ENCODE assay signal across 22 cellular contexts in the genomic region with DNA sequence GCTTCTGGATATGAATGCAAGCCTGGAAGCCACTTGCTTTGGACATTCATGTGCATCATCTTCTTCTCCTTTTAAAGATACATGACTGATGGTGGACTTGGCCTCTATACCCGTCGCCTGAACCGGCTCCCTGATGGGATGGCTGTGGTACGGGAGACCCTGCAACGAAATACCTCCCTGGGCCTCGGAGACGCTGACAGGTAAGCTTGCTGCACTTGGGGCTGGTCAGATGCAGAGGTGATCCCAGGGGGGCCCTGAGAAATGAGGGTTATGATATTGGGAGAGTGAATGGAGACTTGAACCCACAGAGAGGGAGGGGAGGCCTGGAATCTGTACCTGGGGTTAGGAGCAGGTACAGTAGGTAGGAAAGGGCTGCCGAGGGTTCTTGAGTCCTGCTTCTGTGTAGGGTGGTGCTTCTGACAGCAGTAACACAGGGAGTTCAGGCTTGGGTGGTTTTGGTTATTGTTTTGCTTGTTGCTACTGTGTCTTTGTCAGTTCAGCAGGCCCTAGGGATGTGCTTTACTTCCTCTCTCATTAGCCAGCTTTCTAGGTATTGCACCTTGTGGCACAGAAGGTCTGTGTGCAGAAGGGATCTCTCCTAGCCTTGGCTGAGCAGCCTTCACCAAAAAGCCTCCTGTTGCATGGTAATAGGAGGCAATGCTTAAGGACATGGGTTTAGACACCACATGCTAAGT.
DNase-seq lines count a peak whose midpoint lies in the region; ATAC-seq and TF ChIP-seq lines count a peak whose summit lies in the region.
"Had no signal": no experiment of that assay in that cellular context is flagged by ENCODE, and none has a peak within 500 bp of the region (broad histone marks: within the 10 kb centered on the region; RNA-seq: fewer than 3 reads in every experiment).

No MANE protein-coding gene starts in this region.

- no peak overlapping the region for H3K56ac ChIP-seq in IMR-90 (ENCODE audit: extremely low read depth, insufficient read depth, low read length)

- H3K23ac ChIP-seq in IMR-90 (ENCODE audit: low read depth, low read length), result 0 out of 2 replicates have a peak overlapping the region, but pooled peaks have one; percentile 15

- 0 out of 2 replicates have a peak, but pooled peaks cover 3% of the 10 kb centered on the region for H3K36me3 ChIP-seq in IMR-90 (ENCODE audit: control insufficient read depth, insufficient read depth, low read length)
- H3K36me3 ChIP-seq in gastroesophageal sphincter, result peaks cover 0 to 21% of the 10 kb centered on the region in 2 donors
- H3K36me3 ChIP-seq in thoracic aorta, result peaks cover 13% of the 10 kb centered on the region
- H3K36me3 ChIP-seq in right lobe of liver, result no peaks in the 10 kb centered on the region

- no peak overlapping the region for H3K9ac ChIP-seq in IMR-90 (ENCODE audit: low read depth, low read length)

- no peak overlapping the region for H2BK20ac ChIP-seq in IMR-90 (ENCODE audit: low read depth, low read length)

- DNase-seq in IMR-90 (no peak), thoracic aorta (ENCODE audit: low spot score) (no peak), right lobe of liver (no peak), NCI-H2227 (lab: John Stamatoyannopoulos, UW; ENCODE audit: unreplicated experiment) (no peak)
- DNase-seq: activated CD4-positive, alpha-beta T cell treated with anti-CD3 and anti-CD28 coated beads, Interleukin-2, amount 10 ng/mL, durations not matched to agents 24 days and 14 days; activated effector memory CD4-positive, alpha-beta T cell treated with anti-CD3 and anti-CD28 coated beads, Interleukin-2, amount 50 U/mL, for 16 hours; amygdala; caudate nucleus; COR-L47; EL; left colon; mucosa of descending colon; NCI-H1105; NCI-H774; stimulated activated CD4-positive, alpha-beta T cell treated with anti-CD3 and anti-CD28 coated beads, Interleukin-12 subunit alpha, Interleukin-12 subunit beta, amount 100 ng/mL, for 4 hours had no signal

- H3K4me2 ChIP-seq in IMR-90 (ENCODE audit: low read depth, low read length), result no peak overlapping the region

- H3K4ac ChIP-seq in IMR-90 (ENCODE audit: low read depth, low read length), result no peak overlapping the region

- peaks cover 36% of the 10 kb centered on the region for H3K9me1 ChIP-seq in IMR-90 (ENCODE audit: insufficient read depth, low read length)

- CTCF ChIA-PET in IMR-90 (lab: Yijun Ruan, JAX), result no interaction called here

- no peaks in the 10 kb centered on the region for H3K9me3 ChIP-seq in IMR-90 (ENCODE audit: control insufficient read depth, insufficient read depth, low read length)
- no peaks in the 10 kb centered on the region for H3K9me3 ChIP-seq in gastroesophageal sphincter
- H3K9me3 ChIP-seq in thoracic aorta, result no peaks in the 10 kb centered on the region
- no peaks in the 10 kb centered on the region for H3K9me3 ChIP-seq in right lobe of liver
- H3K9me3 ChIP-seq: mucosa of descending colon, neutrophil had no signal

- POLR2A ChIA-PET in IMR-90 (lab: Charles Lee; ENCODE audit: unreplicated experiment), result no interaction called here

- no peak for TF ChIP-seq RAD21 in IMR-90 (IDR thresholded peaks at IDR 0.05; ENCODE audit: low read length)

- H2AK5ac ChIP-seq in IMR-90 (ENCODE audit: low read depth, low read length), result 0 out of 2 replicates have a peak overlapping the region, but pooled peaks have one; percentile 33

- H4K8ac ChIP-seq in IMR-90 (ENCODE audit: low read depth in 2 of 2, low read length in 2 of 2), result no peak overlapping the region

- H3K27ac ChIP-seq in IMR-90 (ENCODE audit: insufficient read depth, low read length) (no peak overlapping the region), gastroesophageal sphincter (peak overlapping the region in 3 of 4 donors; percentile 46 to 72 (median 65)), thoracic aorta (peak overlapping the region; percentile 48 to 60), right lobe of liver (no peak overlapping the region)
- H3K27ac ChIP-seq: neutrophil had no signal

- in situ Hi-C loops in IMR-90 (cut with MboI; ENCODE audit: low sequenced_read_pairs), result no loop called here

- no peak overlapping the region for H2AK9ac ChIP-seq in IMR-90 (replicated peaks; ENCODE audit: low read depth, low read length, poor library complexity)

- no peak for TF ChIP-seq CTCF in IMR-90 (conservative IDR thresholded peaks at IDR 0.05; ENCODE audit: low read depth, low read length)
- TF ChIP-seq CTCF in gastroesophageal sphincter (IDR thresholded peaks at IDR 0.05), result no peak
- TF ChIP-seq CTCF in thoracic aorta (IDR thresholded peaks at IDR 0.05), result no peak
- no peak for TF ChIP-seq CTCF in right lobe of liver (IDR thresholded peaks at IDR 0.05)

- H3K27me3 ChIP-seq in IMR-90 (ENCODE audit: control insufficient read depth, insufficient read depth, low read length) (no peaks in the 10 kb centered on the region), gastroesophageal sphincter (no peaks in the 10 kb centered on the region), thoracic aorta (replicated peaks; ENCODE audit: insufficient read depth) (no peaks in the 10 kb centered on the region), right lobe of liver (no peaks in the 10 kb centered on the region)
- H3K27me3 ChIP-seq: neutrophil had no signal

- dilution Hi-C loops in IMR-90 (cut with HindIII; ENCODE audit: low sequenced_read_pairs, unreplicated experiment), result no loop called here

- H2BK120ac ChIP-seq in IMR-90 (ENCODE audit: low read depth, low read length), result no peak overlapping the region

- no TSS peak for BruUV-seq in IMR-90 (replicated peaks; lab: Mats Ljungman, UMichigan)

- H2BK15ac ChIP-seq in IMR-90 (ENCODE audit: low read depth, low read length), result peak overlapping the region; percentile 35; the same call in 1 of the 3 replicates

- H4K20me1 ChIP-seq in IMR-90 (ENCODE audit: insufficient read depth, low read length), result no peaks in the 10 kb centered on the region

- TF ChIP-seq EP300 in gastroesophageal sphincter (IDR thresholded peaks at IDR 0.05), result no peak

- H3K4me1 ChIP-seq in IMR-90 (ENCODE audit: control insufficient read depth, insufficient read depth, low read length), result peaks cover 35% of the 10 kb centered on the region
- H3K4me1 ChIP-seq in gastroesophageal sphincter, result peaks cover 16 to 85% (median 34%) of the 10 kb centered on the region in 3 donors
- H3K4me1 ChIP-seq in thoracic aorta (ENCODE audit: control insufficient read depth in 1 of 2, low read depth in 2 of 2), result peaks cover 48 to 87% of the 10 kb centered on the region in 2 donors
- H3K4me1 ChIP-seq in right lobe of liver, result peaks cover 0 to 25% (median 12%) of the 10 kb centered on the region in 4 donors

- no peak overlapping the region for H3K18ac ChIP-seq in IMR-90 (ENCODE audit: low read depth, low read length)

- H4K5ac ChIP-seq in IMR-90 (ENCODE audit: low read depth, low read length), result no peak overlapping the region

- TF ChIP-seq POLR2A in IMR-90 (IDR thresholded peaks at IDR 0.05; ENCODE audit: low read depth, low read length), result no peak
- no peak for TF ChIP-seq POLR2A in gastroesophageal sphincter (IDR thresholded peaks at IDR 0.05)
- TF ChIP-seq POLR2A in right lobe of liver (IDR thresholded peaks at IDR 0.05), result no peak

- no peak overlapping the region for H4K91ac ChIP-seq in IMR-90 (ENCODE audit: insufficient read depth, low read depth, low read length)

- peaks cover 21 to 36% of the 10 kb centered on the region in 2 experiments for H3K79me1 ChIP-seq in IMR-90 (ENCODE audit: low read depth in 1 of 2, low read length in 2 of 2)

- H3K4me3 ChIP-seq in IMR-90 (ENCODE audit: insufficient read depth, low read depth, low read length), result no peak overlapping the region
- H3K4me3 ChIP-seq in gastroesophageal sphincter, result no peak overlapping the region
- no peak overlapping the region for H3K4me3 ChIP-seq in thoracic aorta
- H3K4me3 ChIP-seq in right lobe of liver, result no peak overlapping the region
- H3K4me3 ChIP-seq: mucosa of descending colon had no signal

- H2AFZ ChIP-seq in IMR-90 (replicated peaks; ENCODE audit: low read length, poor library complexity), result no peak overlapping the region

- intact Hi-C loops in IMR-90 (cut with micrococcal nuclease), result no loop called here
- intact Hi-C loops in right lobe of liver (cut with DNase I), result no loop called here

- 100% methylated on average over 3 of the region's 8 CpGs; no CpG with 5 or more reads in 1 of the 2 experiments for WGBS in IMR-90 (ENCODE audit: extremely low coverage in 2 of 2, insufficient read length in 1 of 2), 2 experiments
- WGBS in gastroesophageal sphincter (ENCODE audit: low coverage in 1 of 2), 2 donors, result 80% methylated on average over 1 of the region's 8 CpGs; no CpG with 5 or more reads in 1 of the 2 donors
- WGBS in right lobe of liver (ENCODE audit: insufficient coverage, low coverage, low lambda C conversion rate, missing lambda C conversion rate), result 96% methylated on average over 8 of the region's 8 CpGs

- ATAC-seq in GM18861 (IDR thresholded peaks at IDR 0.05; ENCODE audit: unreplicated experiment) (peak; percentile 78), IMR-90 (ENCODE audit: low read depth) (no peak), gastroesophageal sphincter (no peak), thoracic aorta (ENCODE audit: insufficient number of reproducible peaks, low FRiP score, low read depth) (no peak), right lobe of liver (no peak), HG02642 (IDR thresholded peaks at IDR 0.05; ENCODE audit: poor library complexity, unreplicated experiment) (no peak), GM18520 (IDR thresholded peaks at IDR 0.05; ENCODE audit: unreplicated experiment) (no peak)
- ATAC-seq: HCT116, left colon, mucosa of descending colon, Right ventricle myocardium inferior had no signal

- no peak overlapping the region for H3K14ac ChIP-seq in IMR-90 (replicated peaks; ENCODE audit: low read depth, low read length)

- no peak overlapping the region for H2BK5ac ChIP-seq in IMR-90 (ENCODE audit: low read depth, low read length, poor library complexity, severe bottlenecking)

TF ChIP-seq in IMR-90, 13 proteins besides CTCF, POLR2A, EP300 and RAD21 (continues in another document):
- no peak for TF ChIP-seq RCOR1 (IDR thresholded peaks at IDR 0.05; ENCODE audit: insufficient replicate concordance, low read length)
- no peak for TF ChIP-seq SMC3 (IDR thresholded peaks at IDR 0.05; ENCODE audit: low read depth, low read length)
- no peak for TF ChIP-seq MXI1 (IDR thresholded peaks at IDR 0.05; ENCODE audit: borderline replicate concordance, low read depth, low read length)
- no peak for TF ChIP-seq CHD1 (IDR thresholded peaks at IDR 0.05; ENCODE audit: low read depth, low read length)
- TF ChIP-seq CEBPB (IDR thresholded peaks at IDR 0.05; ENCODE audit: low read depth, low read length), result no peak
- no peak for TF ChIP-seq FOS (IDR thresholded peaks at IDR 0.05; ENCODE audit: low read depth, low read length)
- TF ChIP-seq MAZ (IDR thresholded peaks at IDR 0.05; ENCODE audit: borderline replicate concordance, low read depth, low read length), result no peak
- TF ChIP-seq, protein P1, sequence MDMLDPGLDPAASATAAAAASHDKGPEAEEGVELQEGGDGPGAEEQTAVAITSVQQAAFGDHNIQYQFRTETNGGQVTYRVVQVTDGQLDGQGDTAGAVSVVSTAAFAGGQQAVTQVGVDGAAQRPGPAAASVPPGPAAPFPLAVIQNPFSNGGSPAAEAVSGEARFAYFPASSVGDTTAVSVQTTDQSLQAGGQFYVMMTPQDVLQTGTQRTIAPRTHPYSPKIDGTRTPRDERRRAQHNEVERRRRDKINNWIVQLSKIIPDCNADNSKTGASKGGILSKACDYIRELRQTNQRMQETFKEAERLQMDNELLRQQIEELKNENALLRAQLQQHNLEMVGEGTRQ (IDR thresholded peaks at IDR 0.05; ENCODE audit: low read depth, low read length), result no peak

Comparison
In these comparisons a context has a peak if more than half of its experiments do, and no peak if none do; other contexts are left out.
1. H3K27ac ChIP-seq: peak in gastroesophageal sphincter (3 of 4) and thoracic aorta (2 of 2); none in IMR-90 (single experiment) and right lobe of liver (0 of 3).